In the genomic region with DNA sequence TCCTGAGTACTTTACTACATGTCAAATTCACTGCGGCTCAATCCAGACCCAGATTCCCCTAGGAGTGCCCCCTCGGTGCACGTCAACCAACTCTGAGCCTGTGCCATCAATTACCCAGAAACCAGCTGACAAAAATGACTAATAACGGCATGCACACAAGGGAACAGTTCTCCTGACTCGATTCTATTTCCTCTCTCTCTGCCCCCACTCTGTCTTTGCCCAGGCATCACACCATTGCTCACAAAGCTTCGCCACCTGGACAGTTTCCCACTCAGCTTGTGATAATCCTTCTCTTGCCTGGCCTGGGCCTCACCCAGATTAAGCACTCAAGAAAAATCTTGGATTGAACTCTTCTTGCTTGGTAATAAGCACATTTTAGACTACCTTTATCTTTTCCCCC, we compare ENCODE assay signal across 1 cellular context.
TF ChIP-seq lines count a peak whose summit lies in the region.

No MANE protein-coding gene starts in this region.

TF ChIP-seq in GM12878, 131 proteins besides CTCF, POLR2A, EP300 and RAD21 (continued from another document):
- TF ChIP-seq, protein P1, sequence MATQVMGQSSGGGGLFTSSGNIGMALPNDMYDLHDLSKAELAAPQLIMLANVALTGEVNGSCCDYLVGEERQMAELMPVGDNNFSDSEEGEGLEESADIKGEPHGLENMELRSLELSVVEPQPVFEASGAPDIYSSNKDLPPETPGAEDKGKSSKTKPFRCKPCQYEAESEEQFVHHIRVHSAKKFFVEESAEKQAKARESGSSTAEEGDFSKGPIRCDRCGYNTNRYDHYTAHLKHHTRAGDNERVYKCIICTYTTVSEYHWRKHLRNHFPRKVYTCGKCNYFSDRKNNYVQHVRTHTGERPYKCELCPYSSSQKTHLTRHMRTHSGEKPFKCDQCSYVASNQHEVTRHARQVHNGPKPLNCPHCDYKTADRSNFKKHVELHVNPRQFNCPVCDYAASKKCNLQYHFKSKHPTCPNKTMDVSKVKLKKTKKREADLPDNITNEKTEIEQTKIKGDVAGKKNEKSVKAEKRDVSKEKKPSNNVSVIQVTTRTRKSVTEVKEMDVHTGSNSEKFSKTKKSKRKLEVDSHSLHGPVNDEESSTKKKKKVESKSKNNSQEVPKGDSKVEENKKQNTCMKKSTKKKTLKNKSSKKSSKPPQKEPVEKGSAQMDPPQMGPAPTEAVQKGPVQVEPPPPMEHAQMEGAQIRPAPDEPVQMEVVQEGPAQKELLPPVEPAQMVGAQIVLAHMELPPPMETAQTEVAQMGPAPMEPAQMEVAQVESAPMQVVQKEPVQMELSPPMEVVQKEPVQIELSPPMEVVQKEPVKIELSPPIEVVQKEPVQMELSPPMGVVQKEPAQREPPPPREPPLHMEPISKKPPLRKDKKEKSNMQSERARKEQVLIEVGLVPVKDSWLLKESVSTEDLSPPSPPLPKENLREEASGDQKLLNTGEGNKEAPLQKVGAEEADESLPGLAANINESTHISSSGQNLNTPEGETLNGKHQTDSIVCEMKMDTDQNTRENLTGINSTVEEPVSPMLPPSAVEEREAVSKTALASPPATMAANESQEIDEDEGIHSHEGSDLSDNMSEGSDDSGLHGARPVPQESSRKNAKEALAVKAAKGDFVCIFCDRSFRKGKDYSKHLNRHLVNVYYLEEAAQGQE (IDR thresholded peaks at IDR 0.05; ENCODE audit: low read depth, low read length): no peak
- TF ChIP-seq ZNF217 (IDR thresholded peaks at IDR 0.05) (no peak), MYC (IDR thresholded peaks at IDR 0.05; ENCODE audit: insufficient read depth, insufficient read length, insufficient replicate concordance, low read length, severe bottlenecking) (no peak), TCF7 (IDR thresholded peaks at IDR 0.05; ENCODE audit: borderline replicate concordance) (no peak), NRF1 (conservative IDR thresholded peaks at IDR 0.05; ENCODE audit: low read depth, low read length) (no peak), RBBP5 (conservative IDR thresholded peaks at IDR 0.05) (no peak)
